ENCODE assay signal across 1 cellular context in genomic region chr16:49588061-49588460, GRCh38.
TF ChIP-seq lines count a peak whose summit lies in the region.

No MANE protein-coding gene starts in this region.

TF ChIP-seq in GM23338, 12 proteins besides CTCF, POLR2A, EP300 and RAD21 (continued from another document):
- TF ChIP-seq ZNF462 (CRISPR knock-in tag; IDR thresholded peaks at IDR 0.05) (no peak), STAT1 (IDR thresholded peaks at IDR 0.05; ENCODE audit: unreplicated experiment) (no peak), JUNB (IDR thresholded peaks at IDR 0.05; ENCODE audit: unreplicated experiment) (no peak), ZNF114 (CRISPR knock-in tag; IDR thresholded peaks at IDR 0.05) (no peak), CREB1 (CRISPR knock-in tag; IDR thresholded peaks at IDR 0.05; ENCODE audit: low read depth) (no peak), EZH2phosphoT487 (IDR thresholded peaks at IDR 0.05; ENCODE audit: unreplicated experiment) (no peak)
